In the genomic region with DNA sequence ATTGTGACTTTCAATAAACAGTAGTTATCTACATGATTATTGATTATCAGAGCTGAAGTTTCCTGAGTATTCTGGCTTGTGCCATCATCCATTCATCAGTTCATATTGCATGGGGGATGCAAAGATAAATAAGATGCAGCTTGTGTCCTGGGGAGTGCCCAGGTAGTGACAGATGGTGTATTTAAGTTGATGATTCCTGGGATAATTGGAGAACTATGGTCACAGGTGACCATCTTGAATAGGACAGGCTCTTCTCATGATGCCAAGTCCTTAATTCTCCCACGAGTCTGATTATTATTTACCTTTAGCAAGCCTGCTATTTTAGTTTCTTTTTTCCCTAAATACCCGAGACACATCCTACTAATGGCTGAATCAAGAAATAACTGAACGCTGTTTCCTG, we compare ENCODE assay signal across 22 cellular contexts.
DNase-seq lines count a peak whose midpoint lies in the region; ATAC-seq and TF ChIP-seq lines count a peak whose summit lies in the region.
"Had no signal": no experiment of that assay in that cellular context is flagged by ENCODE, and none has a peak within 500 bp of the region (broad histone marks: within the 10 kb centered on the region; RNA-seq: fewer than 3 reads in every experiment).

No MANE protein-coding gene starts in this region.

- no peak for TF ChIP-seq EP300 in esophagus muscularis mucosa (IDR thresholded peaks at IDR 0.05)

- H3K4me3 ChIP-seq in WERI-Rb-1 (ENCODE audit: low read depth, low read length) (no peak overlapping the region), esophagus muscularis mucosa (no peak overlapping the region)
- H3K4me3 ChIP-seq: BLaER1, GM12878 had no signal

- intact Hi-C loops in esophagus muscularis mucosa (cut with DNase I): no loop called here

- TF ChIP-seq CTCF in WERI-Rb-1 (IDR thresholded peaks at IDR 0.05; ENCODE audit: low read depth, low read length) (no peak), esophagus muscularis mucosa (IDR thresholded peaks at IDR 0.05) (no peak)

- no peak for TF ChIP-seq POLR2A in esophagus muscularis mucosa (IDR thresholded peaks at IDR 0.05; ENCODE audit: low read depth)

- no peak for ATAC-seq in GM19351 (IDR thresholded peaks at IDR 0.05; ENCODE audit: unreplicated experiment)
- ATAC-seq: GM12878 had no signal

- H3K4me1 ChIP-seq in esophagus muscularis mucosa: no peaks in the 10 kb centered on the region
- H3K4me1 ChIP-seq: BLaER1 had no signal

- H3K27ac ChIP-seq in WERI-Rb-1 (peak overlapping the region; percentile 36), esophagus muscularis mucosa (replicated peaks in 1 of 4) (no peak overlapping the region)
- H3K27ac ChIP-seq: BLaER1 had no signal

- in situ Hi-C loops in G401 (cut with HindIII; ENCODE audit: low sequenced_read_pairs): no loop called here

- peak; percentile 61 for DNase-seq in G401 (ENCODE audit: low spot score)
- DNase-seq in NCI-H2227 treated with DMSO at 0.1 percent for 48 hours (lab: John Stamatoyannopoulos, UW): peak; percentile 75
- DNase-seq in WERI-Rb-1: no peak
- DNase-seq in esophagus muscularis mucosa (ENCODE audit: extremely low spot score): peak; percentile 45
- DNase-seq in stimulated activated CD4-positive, alpha-beta T cell treated with anti-CD3 and anti-CD28 coated beads, Interleukin-12 subunit alpha, Interleukin-12 subunit beta, amount 100 ng/mL, for 4 hours: no peak
- no peak for DNase-seq in DMS53 treated with DMSO at 0.1 percent for 48 hours (lab: John Stamatoyannopoulos, UW; ENCODE audit: unreplicated experiment)
- DNase-seq in LoVo (ENCODE audit: low spot score): no peak
- DNase-seq: 8988T; ACHN; BE2C; C1 segment of cervical spinal cord; Caco-2; Calu3; CD4-positive, alpha-beta memory T cell; CD4-positive, CD25-positive, alpha-beta regulatory T cell; CD8-positive, alpha-beta memory T cell; DMS53; DMS79 treated with DMSO at 0.1 percent for 48 hours; GDM1 had no signal

- 53% methylated on average over 3 of the region's 3 CpGs for WGBS in esophagus muscularis mucosa

- H3K36me3 ChIP-seq in WERI-Rb-1 (no peaks in the 10 kb centered on the region), esophagus muscularis mucosa (no peaks in the 10 kb centered on the region)
- H3K36me3 ChIP-seq: BE2C, BLaER1 had no signal

- H3K9me3 ChIP-seq in WERI-Rb-1 (ENCODE audit: severe bottlenecking): no peaks in the 10 kb centered on the region
- no peaks in the 10 kb centered on the region for H3K9me3 ChIP-seq in esophagus muscularis mucosa
- H3K9me3 ChIP-seq: BE2C, BLaER1 had no signal

- H3K27me3 ChIP-seq in WERI-Rb-1 (ENCODE audit: insufficient read depth, low read depth, severe bottlenecking): no peaks in the 10 kb centered on the region
- no peaks in the 10 kb centered on the region for H3K27me3 ChIP-seq in esophagus muscularis mucosa
- H3K27me3 ChIP-seq: BE2C, BLaER1 had no signal

Comparison
In these comparisons a context has a peak if more than half of its experiments do, and no peak if none do; other contexts are left out.
1. DNase-seq: peak in G401 (single experiment), NCI-H2227 treated with DMSO at 0.1 percent for 48 hours (single experiment) and esophagus muscularis mucosa (single experiment); none in WERI-Rb-1 (single experiment), stimulated activated CD4-positive, alpha-beta T cell treated with anti-CD3 and anti-CD28 coated beads, Interleukin-12 subunit alpha, Interleukin-12 subunit beta, amount 100 ng/mL, for 4 hours (single experiment), DMS53 treated with DMSO at 0.1 percent for 48 hours (single experiment) and LoVo (single experiment).